ENCODE assay signal across 20 cellular contexts in genomic region chr9:2778816-2779215, GRCh38.
"Had no signal": no experiment of that assay in that cellular context is flagged by ENCODE, and none has a peak within 500 bp of the region (broad histone marks: within the 10 kb centered on the region; RNA-seq: fewer than 3 reads in every experiment).

No MANE protein-coding gene starts in this region.

- DNase-seq: colonic mucosa; cortex of kidney; effector CD8-positive, alpha-beta T cell; effector memory CD8-positive, alpha-beta T cell; foreskin keratinocyte; gastrocnemius medialis; heart left ventricle; hypothalamus; immature natural killer cell; islet precursor cell; kidney; kidney glomerular epithelial cell; left lung; left ventricle myocardium superior; lower lobe of right lung; mesendoderm; midbrain; naive thymus-derived CD4-positive, alpha-beta T cell had no signal

- H3K27ac ChIP-seq: colonic mucosa, esophagus muscularis mucosa, foreskin keratinocyte, gastrocnemius medialis, heart left ventricle, hepatocyte, left lung, lower lobe of right lung had no signal

- ATAC-seq: effector memory CD8-positive, alpha-beta T cell; foreskin keratinocyte; gastrocnemius medialis; heart left ventricle; left lung; left ventricle myocardium superior; lower lobe of right lung; naive thymus-derived CD4-positive, alpha-beta T cell had no signal
